1 cellular context compared by ENCODE assay signal in genomic region chr16:88705746-88706287, GRCh38.
TF ChIP-seq lines count a peak whose summit lies in the region.

No MANE protein-coding gene starts in this region.

TF ChIP-seq in HEK293, 187 proteins besides CTCF, POLR2A, EP300 and RAD21 (continued from another document):
- no peak for TF ChIP-seq PRDM4 (tag by site-specific recombination; IDR thresholded peaks at IDR 0.05)
- no peak for TF ChIP-seq ZFP3 (tag by site-specific recombination; IDR thresholded peaks at IDR 0.05; ENCODE audit: low read depth)
